ENCODE assay signal across 1 cellular context in the genomic region with DNA sequence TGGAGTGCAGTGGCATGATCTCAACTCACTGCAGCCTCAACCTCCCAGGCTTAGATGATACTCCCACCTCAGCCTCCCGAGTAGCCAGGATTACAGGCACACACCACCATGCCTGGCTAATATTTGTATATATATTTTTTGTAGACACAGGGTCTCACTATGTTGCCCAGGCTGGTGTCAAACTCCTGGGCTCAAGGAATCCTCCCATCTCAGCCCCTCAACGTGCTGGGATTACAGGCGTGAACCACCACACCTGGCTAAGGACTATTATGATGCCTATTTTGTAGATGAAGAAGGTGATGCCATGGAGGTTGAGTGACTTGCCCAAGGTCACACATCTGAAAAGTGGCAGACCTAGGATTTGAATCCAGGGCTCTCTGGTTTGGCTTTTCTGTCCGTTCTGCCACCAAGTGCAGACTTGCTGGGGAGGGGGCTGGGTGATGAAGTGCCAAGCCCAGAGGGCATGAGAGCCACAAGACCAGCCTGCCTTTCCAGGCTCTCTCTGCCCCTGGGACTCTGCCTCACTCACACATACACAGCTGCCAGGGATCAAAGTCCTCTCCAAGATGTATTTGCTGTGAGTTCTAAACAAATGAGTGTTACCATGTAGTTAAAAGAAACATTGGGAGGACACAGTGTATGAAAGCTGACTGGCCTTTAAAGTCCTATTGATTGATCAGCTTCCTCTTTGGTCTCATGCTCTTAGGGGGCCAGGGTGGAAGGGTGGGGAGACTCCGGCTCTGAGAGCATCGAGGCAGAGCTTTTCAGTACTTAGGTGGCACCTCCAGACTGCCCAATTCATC.
A peak's percentile ranks its signal among the peaks of the same experiment; 100 is the strongest.
TF ChIP-seq lines count a peak whose summit lies in the region.

No MANE protein-coding gene starts in this region.

TF ChIP-seq in HepG2, 621 proteins besides CTCF, POLR2A, EP300 and RAD21 (continued from another document and continues in another):
- peak; percentile 89 for TF ChIP-seq HIC2 (CRISPR knock-in tag; IDR thresholded peaks at IDR 0.05; ENCODE audit: low read depth)
- TF ChIP-seq, protein P1, sequence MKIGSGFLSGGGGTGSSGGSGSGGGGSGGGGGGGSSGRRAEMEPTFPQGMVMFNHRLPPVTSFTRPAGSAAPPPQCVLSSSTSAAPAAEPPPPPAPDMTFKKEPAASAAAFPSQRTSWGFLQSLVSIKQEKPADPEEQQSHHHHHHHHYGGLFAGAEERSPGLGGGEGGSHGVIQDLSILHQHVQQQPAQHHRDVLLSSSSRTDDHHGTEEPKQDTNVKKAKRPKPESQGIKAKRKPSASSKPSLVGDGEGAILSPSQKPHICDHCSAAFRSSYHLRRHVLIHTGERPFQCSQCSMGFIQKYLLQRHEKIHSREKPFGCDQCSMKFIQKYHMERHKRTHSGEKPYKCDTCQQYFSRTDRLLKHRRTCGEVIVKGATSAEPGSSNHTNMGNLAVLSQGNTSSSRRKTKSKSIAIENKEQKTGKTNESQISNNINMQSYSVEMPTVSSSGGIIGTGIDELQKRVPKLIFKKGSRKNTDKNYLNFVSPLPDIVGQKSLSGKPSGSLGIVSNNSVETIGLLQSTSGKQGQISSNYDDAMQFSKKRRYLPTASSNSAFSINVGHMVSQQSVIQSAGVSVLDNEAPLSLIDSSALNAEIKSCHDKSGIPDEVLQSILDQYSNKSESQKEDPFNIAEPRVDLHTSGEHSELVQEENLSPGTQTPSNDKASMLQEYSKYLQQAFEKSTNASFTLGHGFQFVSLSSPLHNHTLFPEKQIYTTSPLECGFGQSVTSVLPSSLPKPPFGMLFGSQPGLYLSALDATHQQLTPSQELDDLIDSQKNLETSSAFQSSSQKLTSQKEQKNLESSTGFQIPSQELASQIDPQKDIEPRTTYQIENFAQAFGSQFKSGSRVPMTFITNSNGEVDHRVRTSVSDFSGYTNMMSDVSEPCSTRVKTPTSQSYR (CRISPR knock-in tag; IDR thresholded peaks at IDR 0.05; ENCODE audit: borderline replicate concordance), result peak; percentile 14; the same call in 1 of the 2 replicates
- TF ChIP-seq, protein P2, sequence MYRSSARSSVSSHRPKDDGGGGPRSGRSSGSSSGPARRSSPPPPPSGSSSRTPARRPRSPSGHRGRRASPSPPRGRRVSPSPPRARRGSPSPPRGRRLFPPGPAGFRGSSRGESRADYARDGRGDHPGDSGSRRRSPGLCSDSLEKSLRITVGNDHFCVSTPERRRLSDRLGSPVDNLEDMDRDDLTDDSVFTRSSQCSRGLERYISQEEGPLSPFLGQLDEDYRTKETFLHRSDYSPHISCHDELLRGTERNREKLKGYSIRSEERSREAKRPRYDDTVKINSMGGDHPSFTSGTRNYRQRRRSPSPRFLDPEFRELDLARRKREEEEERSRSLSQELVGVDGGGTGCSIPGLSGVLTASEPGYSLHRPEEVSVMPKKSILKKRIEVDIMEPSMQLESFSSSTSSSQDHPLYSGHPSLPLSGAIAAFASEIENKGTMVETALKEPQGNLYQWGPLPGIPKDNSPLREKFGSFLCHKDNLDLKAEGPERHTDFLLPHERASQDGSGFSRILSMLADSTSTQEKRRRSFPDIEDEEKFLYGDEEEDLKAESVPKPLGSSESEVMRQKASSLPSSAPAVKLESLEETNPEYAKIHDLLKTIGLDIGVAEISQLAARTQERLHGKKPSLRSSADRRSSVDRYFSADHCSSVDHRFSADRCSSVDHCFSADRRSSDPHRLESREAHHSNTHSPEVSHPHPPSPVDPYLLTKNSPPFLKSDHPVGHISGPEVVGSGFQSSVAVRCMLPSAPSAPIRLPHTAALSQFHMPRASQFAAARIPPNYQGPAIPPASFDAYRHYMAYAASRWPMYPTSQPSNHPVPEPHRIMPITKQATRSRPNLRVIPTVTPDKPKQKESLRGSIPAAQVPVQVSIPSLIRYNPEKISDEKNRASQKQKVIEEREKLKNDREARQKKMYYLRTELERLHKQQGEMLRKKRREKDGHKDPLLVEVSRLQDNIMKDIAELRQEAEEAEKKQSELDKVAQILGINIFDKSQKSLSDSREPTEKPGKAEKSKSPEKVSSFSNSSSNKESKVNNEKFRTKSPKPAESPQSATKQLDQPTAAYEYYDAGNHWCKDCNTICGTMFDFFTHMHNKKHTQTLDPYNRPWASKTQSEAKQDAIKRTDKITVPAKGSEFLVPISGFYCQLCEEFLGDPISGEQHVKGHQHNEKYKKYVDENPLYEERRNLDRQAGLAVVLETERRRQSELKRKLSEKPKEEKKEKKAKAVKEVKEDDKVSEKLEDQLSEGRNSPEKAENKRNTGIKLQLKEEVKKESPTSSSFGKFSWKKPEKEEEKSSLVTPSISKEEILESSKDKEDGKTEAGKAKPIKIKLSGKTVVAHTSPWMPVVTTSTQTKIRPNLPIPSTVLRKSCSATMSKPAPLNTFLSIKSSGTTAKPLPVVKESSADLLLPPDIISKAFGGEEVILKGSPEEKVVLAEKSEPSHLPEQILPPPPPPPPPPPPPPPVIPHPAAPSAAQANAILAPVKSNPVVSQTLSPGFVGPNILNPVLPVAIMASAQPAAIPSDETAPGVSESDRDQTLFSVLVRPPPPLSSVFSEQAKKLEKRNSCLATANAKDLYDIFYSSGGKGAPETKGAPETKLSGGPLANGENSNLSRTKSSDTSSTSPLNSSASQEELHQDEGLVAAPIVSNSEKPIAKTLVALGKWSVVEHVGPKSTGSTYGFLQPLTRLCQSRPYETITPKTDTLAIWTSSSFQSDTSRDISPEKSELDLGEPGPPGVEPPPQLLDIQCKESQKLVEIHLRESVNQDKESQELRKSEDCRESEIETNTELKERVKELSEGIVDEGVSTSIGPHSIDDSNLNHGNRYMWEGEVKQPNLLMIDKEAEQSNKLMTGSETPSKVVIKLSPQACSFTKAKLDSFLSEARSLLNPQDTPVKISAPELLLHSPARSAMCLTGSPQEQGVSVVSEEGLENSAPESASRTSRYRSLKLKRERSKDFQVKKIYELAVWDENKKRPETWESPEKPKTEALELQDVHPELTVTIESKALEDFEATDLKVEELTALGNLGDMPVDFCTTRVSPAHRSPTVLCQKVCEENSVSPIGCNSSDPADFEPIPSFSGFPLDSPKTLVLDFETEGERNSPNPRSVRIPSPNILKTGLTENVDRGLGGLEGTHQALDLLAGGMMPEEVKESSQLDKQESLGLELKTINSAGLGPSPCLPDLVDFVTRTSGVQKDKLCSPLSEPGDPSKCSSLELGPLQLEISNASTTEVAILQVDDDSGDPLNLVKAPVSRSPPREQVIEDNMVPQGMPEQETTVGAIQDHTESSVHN (CRISPR knock-in tag; IDR thresholded peaks at IDR 0.05), result no peak
- TF ChIP-seq ZBTB1 (CRISPR knock-in tag; IDR thresholded peaks at IDR 0.05; ENCODE audit: borderline replicate concordance), result no peak
- TF ChIP-seq ZMYM4 (CRISPR knock-in tag; IDR thresholded peaks at IDR 0.05), result peak; percentile 39; the same call in 1 of the 2 replicates
- TF ChIP-seq HDAC2 (CRISPR knock-in tag; IDR thresholded peaks at IDR 0.05), result peak; percentile 66; the same call in 1 of the 2 replicates
- TF ChIP-seq ELF1 (CRISPR knock-in tag; IDR thresholded peaks at IDR 0.05), result 0 out of 2 replicates have a peak, but pooled peaks have one; percentile 16
- peak; percentile 77 for TF ChIP-seq ASH2L (IDR thresholded peaks at IDR 0.05; ENCODE audit: insufficient read length, low read depth, low read length)
- 0 out of 2 replicates have a peak, but pooled peaks have one; percentile 36 for TF ChIP-seq MAZ (IDR thresholded peaks at IDR 0.05; ENCODE audit: borderline replicate concordance, low read depth, low read length)
- TF ChIP-seq MAZ (CRISPR knock-in tag; IDR thresholded peaks at IDR 0.05; ENCODE audit: low read depth), result no peak
- TF ChIP-seq, protein P3, sequence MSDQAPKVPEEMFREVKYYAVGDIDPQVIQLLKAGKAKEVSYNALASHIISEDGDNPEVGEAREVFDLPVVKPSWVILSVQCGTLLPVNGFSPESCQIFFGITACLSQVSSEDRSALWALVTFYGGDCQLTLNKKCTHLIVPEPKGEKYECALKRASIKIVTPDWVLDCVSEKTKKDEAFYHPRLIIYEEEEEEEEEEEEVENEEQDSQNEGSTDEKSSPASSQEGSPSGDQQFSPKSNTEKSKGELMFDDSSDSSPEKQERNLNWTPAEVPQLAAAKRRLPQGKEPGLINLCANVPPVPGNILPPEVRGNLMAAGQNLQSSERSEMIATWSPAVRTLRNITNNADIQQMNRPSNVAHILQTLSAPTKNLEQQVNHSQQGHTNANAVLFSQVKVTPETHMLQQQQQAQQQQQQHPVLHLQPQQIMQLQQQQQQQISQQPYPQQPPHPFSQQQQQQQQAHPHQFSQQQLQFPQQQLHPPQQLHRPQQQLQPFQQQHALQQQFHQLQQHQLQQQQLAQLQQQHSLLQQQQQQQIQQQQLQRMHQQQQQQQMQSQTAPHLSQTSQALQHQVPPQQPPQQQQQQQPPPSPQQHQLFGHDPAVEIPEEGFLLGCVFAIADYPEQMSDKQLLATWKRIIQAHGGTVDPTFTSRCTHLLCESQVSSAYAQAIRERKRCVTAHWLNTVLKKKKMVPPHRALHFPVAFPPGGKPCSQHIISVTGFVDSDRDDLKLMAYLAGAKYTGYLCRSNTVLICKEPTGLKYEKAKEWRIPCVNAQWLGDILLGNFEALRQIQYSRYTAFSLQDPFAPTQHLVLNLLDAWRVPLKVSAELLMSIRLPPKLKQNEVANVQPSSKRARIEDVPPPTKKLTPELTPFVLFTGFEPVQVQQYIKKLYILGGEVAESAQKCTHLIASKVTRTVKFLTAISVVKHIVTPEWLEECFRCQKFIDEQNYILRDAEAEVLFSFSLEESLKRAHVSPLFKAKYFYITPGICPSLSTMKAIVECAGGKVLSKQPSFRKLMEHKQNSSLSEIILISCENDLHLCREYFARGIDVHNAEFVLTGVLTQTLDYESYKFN (CRISPR knock-in tag; conservative IDR thresholded peaks at IDR 0.05), result peak; percentile 94
- peak; percentile 84 for TF ChIP-seq SALL1 (CRISPR knock-in tag; IDR thresholded peaks at IDR 0.05)
- TF ChIP-seq ZNF709 (CRISPR knock-in tag; IDR thresholded peaks at IDR 0.05), result peak; percentile 44; the same call in 1 of the 2 replicates
- TF ChIP-seq ZSCAN25 (CRISPR knock-in tag; IDR thresholded peaks at IDR 0.05), result peak; percentile 38; the same call in 1 of the 2 replicates
- peak; percentile 59; the same call in 1 of the 2 replicates for TF ChIP-seq NCOR1 (IDR thresholded peaks at IDR 0.05; ENCODE audit: borderline replicate concordance, low read length)
- peak; percentile 78 for TF ChIP-seq GATAD2A (CRISPR knock-in tag; IDR thresholded peaks at IDR 0.05)
- TF ChIP-seq TFAP4 (IDR thresholded peaks at IDR 0.05; ENCODE audit: borderline replicate concordance, low read depth), result peak; percentile 65; the same call in 1 of the 2 replicates
- TF ChIP-seq TBX2 (CRISPR knock-in tag; IDR thresholded peaks at IDR 0.05; ENCODE audit: borderline replicate concordance), result peak; percentile 44; the same call in 1 of the 2 replicates
- TF ChIP-seq ZNF180 (CRISPR knock-in tag; IDR thresholded peaks at IDR 0.05; ENCODE audit: borderline replicate concordance, low read depth), result no peak
- peak; percentile 35 for TF ChIP-seq TEAD3 (CRISPR knock-in tag; optimal IDR thresholded peaks at IDR 0.05; ENCODE audit: borderline replicate concordance)
- TF ChIP-seq HNF4G (IDR thresholded peaks at IDR 0.05; ENCODE audit: borderline replicate concordance, low read depth, low read length), result peak; percentile 69
- TF ChIP-seq HNF4G (CRISPR knock-in tag; IDR thresholded peaks at IDR 0.05; ENCODE audit: borderline replicate concordance, low read depth), result no peak; the same call in 1 of the 2 replicates
- TF ChIP-seq SOX5 (CRISPR knock-in tag; IDR thresholded peaks at IDR 0.05; ENCODE audit: borderline replicate concordance), result peak; percentile 53; the same call in 1 of the 2 replicates
- TF ChIP-seq TSC22D2 (CRISPR knock-in tag; IDR thresholded peaks at IDR 0.05; ENCODE audit: borderline replicate concordance), result no peak
- TF ChIP-seq SMAD1 (CRISPR knock-in tag; IDR thresholded peaks at IDR 0.05; ENCODE audit: borderline replicate concordance, low read depth), result no peak
- no peak for TF ChIP-seq JUN (CRISPR knock-in tag; IDR thresholded peaks at IDR 0.05)
- no peak for TF ChIP-seq ZNF589 (CRISPR knock-in tag; conservative IDR thresholded peaks at IDR 0.05)
- no peak for TF ChIP-seq TIGD3 (CRISPR knock-in tag; IDR thresholded peaks at IDR 0.05; ENCODE audit: borderline replicate concordance)
- TF ChIP-seq ZNF30 (CRISPR knock-in tag; IDR thresholded peaks at IDR 0.05), result no peak
- TF ChIP-seq ONECUT2 (CRISPR knock-in tag; IDR thresholded peaks at IDR 0.05), result peak; percentile 49; the same call in 1 of the 2 replicates
- no peak for TF ChIP-seq SP140L (CRISPR knock-in tag; IDR thresholded peaks at IDR 0.05; ENCODE audit: borderline replicate concordance)
- peak; percentile 72; the same call in 1 of the 2 replicates for TF ChIP-seq KDM6A (CRISPR knock-in tag; IDR thresholded peaks at IDR 0.05; ENCODE audit: low read depth)
